Comparison of ENCODE assay signal across 8 cellular contexts in genomic region chr2:160388464-160389263, GRCh38.
DNase-seq lines count a peak whose midpoint lies in the region; ATAC-seq lines count a peak whose summit lies in the region.

No MANE protein-coding gene starts in this region.

- ATAC-seq in GM21423 (IDR thresholded peaks at IDR 0.05; ENCODE audit: unreplicated experiment): peak; percentile 75
- peak; percentile 79 to 89 for ATAC-seq in naive thymus-derived CD8-positive, alpha-beta T cell
- ATAC-seq in HG03025 (IDR thresholded peaks at IDR 0.05; ENCODE audit: low FRiP score, unreplicated experiment): no peak
- no peak for ATAC-seq in GM21786 (IDR thresholded peaks at IDR 0.05; ENCODE audit: unreplicated experiment)

- H3K4me3 Mint-ChIP-seq in naive thymus-derived CD8-positive, alpha-beta T cell: peak overlapping the region; percentile 64 to 84 (median 76)

- H3K27me3 Mint-ChIP-seq in naive thymus-derived CD8-positive, alpha-beta T cell: no peaks in the 10 kb centered on the region

- DNase-seq in SIG-M5 (lab: John Stamatoyannopoulos, UW) (peak; percentile 12), DMS53 (lab: John Stamatoyannopoulos, UW) (no peak), cortex of kidney (lab: John Stamatoyannopoulos, UW) (no peak)
- peak in 7 of 10 donors; percentile 15 to 50 (median 33) for DNase-seq in naive thymus-derived CD8-positive, alpha-beta T cell

- POLR2A ChIA-PET in naive thymus-derived CD8-positive, alpha-beta T cell (lab: Charles Lee): no interaction called here

- peaks cover 38 to 92% (median 88%) of the 10 kb centered on the region in 4 donors for H3K4me1 Mint-ChIP-seq in naive thymus-derived CD8-positive, alpha-beta T cell

- peak overlapping the region; percentile 57 for H3K27ac ChIP-seq in cingulate gyrus (ENCODE audit: low read depth, low read length)

- peaks cover 0 to 4% (median 3%) of the 10 kb centered on the region in 3 donors for H3K36me3 Mint-ChIP-seq in naive thymus-derived CD8-positive, alpha-beta T cell

- H3K27ac Mint-ChIP-seq in naive thymus-derived CD8-positive, alpha-beta T cell: peak overlapping the region; percentile 55 to 90 (median 86)

- H3K9me3 Mint-ChIP-seq in naive thymus-derived CD8-positive, alpha-beta T cell: no peaks in the 10 kb centered on the region

Comparison
In these comparisons a context has a peak if more than half of its experiments do, and no peak if none do; other contexts are left out.
1. ATAC-seq: peak in GM21423 (single experiment) and naive thymus-derived CD8-positive, alpha-beta T cell (2 of 2); none in HG03025 (single experiment) and GM21786 (single experiment).
2. DNase-seq: peak in SIG-M5 (single experiment) and naive thymus-derived CD8-positive, alpha-beta T cell (7 of 10); none in DMS53 (single experiment) and cortex of kidney (single experiment).